14 cellular contexts compared by ENCODE assay signal in the genomic region with DNA sequence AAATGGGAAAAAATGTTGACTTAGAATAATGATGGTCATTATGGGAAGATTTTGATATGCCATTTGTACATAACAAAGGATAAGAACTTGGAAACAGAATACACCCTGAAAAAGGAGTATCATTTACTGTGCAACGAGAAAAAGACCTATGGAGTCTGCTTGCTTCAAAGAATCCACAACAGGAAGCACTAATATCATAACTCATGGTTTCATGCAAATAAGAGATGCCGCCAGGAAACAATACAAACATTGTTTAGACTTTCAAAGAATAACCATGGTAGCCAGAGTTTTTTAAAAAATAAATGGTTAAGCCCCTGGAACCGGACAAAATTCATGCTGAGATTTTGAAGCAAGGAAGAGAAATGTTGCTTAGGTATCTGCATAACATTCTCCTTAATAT.
DNase-seq lines count a peak whose midpoint lies in the region; ATAC-seq and FAIRE-seq lines count a peak whose summit lies in the region.
"Had no signal": no experiment of that assay in that cellular context is flagged by ENCODE, and none has a peak within 500 bp of the region (broad histone marks: within the 10 kb centered on the region; RNA-seq: fewer than 3 reads in every experiment).

No MANE protein-coding gene starts in this region.

- H3K4me1 Mint-ChIP-seq in stimulated activated naive CD8-positive, alpha-beta T cell treated with anti-CD3 and anti-CD28 coated beads, Interleukin-15, amount 100 ng/mL, for 72 hours, result no peaks in the 10 kb centered on the region
- H3K4me1 Mint-ChIP-seq: IgD-negative memory B cell had no signal

- no peaks in the 10 kb centered on the region for H3K27me3 Mint-ChIP-seq in stimulated activated naive CD8-positive, alpha-beta T cell treated with anti-CD3 and anti-CD28 coated beads, Interleukin-15, amount 100 ng/mL, for 72 hours

- ATAC-seq in GM19463 (IDR thresholded peaks at IDR 0.05; ENCODE audit: unreplicated experiment) (peak; percentile 95), HG02943 (IDR thresholded peaks at IDR 0.05; ENCODE audit: low read depth, unreplicated experiment) (peak; percentile 84), GM21360 (IDR thresholded peaks at IDR 0.05; ENCODE audit: unreplicated experiment) (no peak)
- no peak for ATAC-seq in stimulated activated naive CD8-positive, alpha-beta T cell treated with anti-CD3 and anti-CD28 coated beads, Interleukin-15, amount 100 ng/mL, for 72 hours

- no peak for DNase-seq in GM18507 (ENCODE audit: extremely low spot score, insufficient read length, low read depth)
- DNase-seq in HT-29 (ENCODE audit: low spot score), result peak; percentile 21
- no peak for DNase-seq in activated CD8-positive, alpha-beta memory T cell treated with anti-CD3 and anti-CD28 coated beads, Interleukin-2, amount 50 U/mL, for 4 hours
- no peak for DNase-seq in NCI-H2227 treated with DMSO at 0.1 percent for 48 hours (lab: John Stamatoyannopoulos, UW)
- DNase-seq in stimulated activated naive CD8-positive, alpha-beta T cell treated with anti-CD3 and anti-CD28 coated beads, Interleukin-15, amount 100 ng/mL, for 72 hours, result no peak
- DNase-seq: activated CD4-positive, alpha-beta T cell treated with anti-CD3 and anti-CD28 coated beads for 48 hours; activated T-cell treated with anti-CD3 and anti-CD28 coated beads, Interleukin-2, amount 50 U/mL, for 24 hours; NCI-H1436 treated with DMSO at 0.1 percent for 48 hours; NCI-H524; Peyer's patch had no signal

- FAIRE-seq in GM18507 (lab: Jason Lieb, UNC), result peak; percentile 55

- H3K9me3 Mint-ChIP-seq in stimulated activated naive CD8-positive, alpha-beta T cell treated with anti-CD3 and anti-CD28 coated beads, Interleukin-15, amount 100 ng/mL, for 72 hours, result no peaks in the 10 kb centered on the region
- H3K9me3 Mint-ChIP-seq: activated T-cell treated with anti-CD3 and anti-CD28 coated beads, Interleukin-2, amount 50 U/mL, for 24 hours; IgD-negative memory B cell had no signal

- no peak overlapping the region for H3K4me3 Mint-ChIP-seq in stimulated activated naive CD8-positive, alpha-beta T cell treated with anti-CD3 and anti-CD28 coated beads, Interleukin-15, amount 100 ng/mL, for 72 hours
- H3K4me3 Mint-ChIP-seq: activated T-cell treated with anti-CD3 and anti-CD28 coated beads, Interleukin-2, amount 50 U/mL, for 24 hours; IgD-negative memory B cell had no signal

- no peak overlapping the region for H3K27ac Mint-ChIP-seq in stimulated activated naive CD8-positive, alpha-beta T cell treated with anti-CD3 and anti-CD28 coated beads, Interleukin-15, amount 100 ng/mL, for 72 hours
- H3K27ac Mint-ChIP-seq: activated T-cell treated with anti-CD3 and anti-CD28 coated beads, Interleukin-2, amount 50 U/mL, for 24 hours; IgD-negative memory B cell had no signal

Comparison
In these comparisons a context has a peak if more than half of its experiments do, and no peak if none do; other contexts are left out.
1. ATAC-seq: peak in GM19463 (single experiment) and HG02943 (single experiment); none in GM21360 (single experiment) and stimulated activated naive CD8-positive, alpha-beta T cell treated with anti-CD3 and anti-CD28 coated beads, Interleukin-15, amount 100 ng/mL, for 72 hours (single experiment).